Comparison of ENCODE assay signal across 15 cellular contexts in genomic region chr17:50352072-50352692, GRCh38. TPM values are rescaled to one million over a fixed set of nuclear protein-coding genes. Genes with fewer than 3 reads are reported as not detected.
A peak's percentile ranks its signal among the peaks of the same experiment; 100 is the strongest.
DNase-seq lines count a peak whose midpoint lies in the region; ATAC-seq and TF ChIP-seq lines count a peak whose summit lies in the region.
"Had no signal": no experiment of that assay in that cellular context is flagged by ENCODE, and none has a peak within 500 bp of the region (broad histone marks: within the 10 kb centered on the region; RNA-seq: fewer than 3 reads in every experiment).

No MANE protein-coding gene starts in this region.

- no peaks in the 10 kb centered on the region for H3K9me3 Mint-ChIP-seq in WTC11
- H3K9me3 Mint-ChIP-seq: mesothelial cell of epicardium had no signal

- H3K4me3 ChIP-seq in heart right ventricle = no peak overlapping the region
- H3K4me3 ChIP-seq in right atrium auricular region = no peak overlapping the region
- H3K4me3 ChIP-seq: cardiac muscle cell, thoracic aorta had no signal

- H3K36me3 ChIP-seq in heart right ventricle (peaks cover 0 to 49% (median 30%) of the 10 kb centered on the region in 9 donors), right atrium auricular region (peaks cover 43% of the 10 kb centered on the region)

- peaks cover 18% of the 10 kb centered on the region for H3K36me3 Mint-ChIP-seq in WTC11

- POLR2A ChIA-PET in RWPE1 (lab: Yijun Ruan, JAX; ENCODE audit: low non-redundant PET) = interaction anchor here (0.6 kb wide), 1 partner anchor 23 kb away, joined by 3 read pairs; no protein-coding TSS in a partner anchor
- POLR2A ChIA-PET in WTC11 (lab: Charles Lee) = no interaction called here

- H3K9me3 ChIP-seq in heart right ventricle = no peaks in the 10 kb centered on the region
- H3K9me3 ChIP-seq in right atrium auricular region = no peaks in the 10 kb centered on the region
- H3K9me3 ChIP-seq: thoracic aorta had no signal

- H3K27ac ChIP-seq in heart right ventricle = no peak overlapping the region
- H3K27ac ChIP-seq in right atrium auricular region = no peak overlapping the region
- H3K27ac ChIP-seq in RWPE1 = peak overlapping the region; percentile 41
- H3K27ac ChIP-seq: cardiac muscle cell, thoracic aorta had no signal

- H3K4me1 ChIP-seq in heart right ventricle (peaks cover 4 to 33% (median 19%) of the 10 kb centered on the region in 9 donors), right atrium auricular region (peaks cover 0 to 21% of the 10 kb centered on the region in 2 donors)

- ATAC-seq in heart right ventricle (peak in 5 of 8 donors; percentile 2 to 27 (median 10)), left lobe of liver (peak; percentile 50), HG03460 (IDR thresholded peaks at IDR 0.05; ENCODE audit: unreplicated experiment) (no peak), WTC11 (no peak), GM19455 (IDR thresholded peaks at IDR 0.05; ENCODE audit: unreplicated experiment) (no peak)
- ATAC-seq: PC-3, SK-N-SH treated with all-trans-retinoic acid at 6 μM for 48 hours had no signal

- DNase-seq in heart right ventricle (peak in 1 of 2 donors; percentile 39), right atrium auricular region (ENCODE audit: low spot score) (no peak), RWPE1 (ENCODE audit: low spot score) (no peak), left lobe of liver (ENCODE audit: low spot score) (no peak), WTC11 (ENCODE audit: low spot score) (no peak)
- DNase-seq in activated CD4-positive, alpha-beta T cell treated with anti-CD3 and anti-CD28 coated beads for 1 hour = no peak
- DNase-seq: NCI-H1092 treated with DMSO at 0.1 percent for 48 hours, nucleus accumbens, PC-3 had no signal

- TF ChIP-seq CTCF in heart right ventricle (IDR thresholded peaks at IDR 0.05) (no peak), right atrium auricular region (IDR thresholded peaks at IDR 0.05) (no peak), RWPE1 (conservative IDR thresholded peaks at IDR 0.05; ENCODE audit: low read depth) (no peak), WTC11 (IDR thresholded peaks at IDR 0.05) (no peak)

- CTCF ChIA-PET in RWPE1 (lab: Yijun Ruan, JAX) (interaction anchor here (0.5 to 0.8 kb wide), 2 partner anchors 126 to 164 kb away, joined by 3 read pairs; no protein-coding TSS in a partner anchor), WTC11 (lab: Charles Lee) (interaction anchor here (1.6 kb wide), 1 partner anchor 10 kb away, joined by 11 read pairs; no protein-coding TSS in a partner anchor)

- H3K27me3 ChIP-seq in heart right ventricle (no peaks in the 10 kb centered on the region), right atrium auricular region (no peaks in the 10 kb centered on the region)
- H3K27me3 ChIP-seq: cardiac muscle cell had no signal

- H3K4me3 Mint-ChIP-seq in WTC11 = no peak overlapping the region
- H3K4me3 Mint-ChIP-seq: mesothelial cell of epicardium had no signal

- H3K27ac Mint-ChIP-seq in WTC11 = no peak overlapping the region
- H3K27ac Mint-ChIP-seq: mesothelial cell of epicardium had no signal

- intact Hi-C loops in heart right ventricle (cut with DNase I) = loop anchor here in 1 of 10 donors (10.0 kb wide), 1 partner anchor 63 kb away; no protein-coding TSS in a partner anchor

- peaks cover 17% of the 10 kb centered on the region for H3K4me1 Mint-ChIP-seq in WTC11

- H3K27me3 Mint-ChIP-seq in WTC11 (ENCODE audit: low read depth) = no peaks in the 10 kb centered on the region

- WGBS in heart right ventricle, 2 donors = 60 to 67% methylated on average over 6 of the region's 6 CpGs

TF ChIP-seq in WTC11, 78 proteins besides CTCF, POLR2A, EP300 and RAD21 (continues in another document):
- no peak for TF ChIP-seq ZNF138 (CRISPR knock-in tag; conservative IDR thresholded peaks at IDR 0.05)
- TF ChIP-seq PREB (CRISPR knock-in tag; IDR thresholded peaks at IDR 0.05; ENCODE audit: borderline replicate concordance) = no peak
- TF ChIP-seq TP53 (CRISPR knock-in tag; IDR thresholded peaks at IDR 0.05) = no peak
- no peak for TF ChIP-seq SMAD4 (CRISPR knock-in tag; IDR thresholded peaks at IDR 0.05)
- TF ChIP-seq ATF6 (CRISPR knock-in tag; IDR thresholded peaks at IDR 0.05) = no peak
- TF ChIP-seq TCF7 (CRISPR knock-in tag; IDR thresholded peaks at IDR 0.05; ENCODE audit: low read depth) = no peak
- no peak for TF ChIP-seq HMGXB4 (CRISPR knock-in tag; IDR thresholded peaks at IDR 0.05)
- no peak for TF ChIP-seq HMGA2 (CRISPR knock-in tag; IDR thresholded peaks at IDR 0.05)
- TF ChIP-seq NR3C1 (CRISPR knock-in tag; conservative IDR thresholded peaks at IDR 0.05; ENCODE audit: low read depth) = no peak
- TF ChIP-seq STAT6 (CRISPR knock-in tag; conservative IDR thresholded peaks at IDR 0.05; ENCODE audit: low read depth) = no peak

RNA-seq across cellular contexts. Expression of gene XYLT2, which starts 6.3 kb away (rescaled TPM):
- total RNA-seq in heart right ventricle = 10 to 100 TPM; 11.2 to 17.1 (median 11.9) TPM
- 10 to 100 TPM in 1 of 2 donors, 1 to 10 TPM in 1; 8.1 to 14.6 TPM for polyA plus RNA-seq in heart right ventricle
- total RNA-seq in right atrium auricular region = 10 to 100 TPM; 17.1 to 20.6 TPM
- total RNA-seq in left lobe of liver = 10.4 TPM
- total RNA-seq in WTC11 (2021) = 35.7 to 39.7 TPM (median 37.9 TPM) in 3 replicates

RNA-seq across cellular contexts. Expression of gene MRPL27, which starts 20.8 kb away (rescaled TPM):
- total RNA-seq in heart right ventricle (10 to 100 TPM; 54.8 to 90.0 (median 63.0) TPM), right atrium auricular region (10 to 100 TPM; 87.1 to 91.0 TPM), left lobe of liver (38.9 TPM), WTC11 (2021) (66.7 to 80.5 TPM (median 69.8 TPM) in 3 replicates)
- 100 to 1,000 TPM; 241 to 253 TPM for polyA plus RNA-seq in heart right ventricle

RNA-seq across cellular contexts. Expression of gene EME1, which starts 20.8 kb away (rescaled TPM):
- total RNA-seq in heart right ventricle (1 to 10 TPM in 2 of 10 donors, under 1 TPM in 8; 0.25 to 1.8 (median 0.67) TPM), right atrium auricular region (under 1 TPM in 1 of 2 donors, not detected in 1; 0.33 TPM), left lobe of liver (0.13 TPM), WTC11 (2021) (22.8 to 27.1 TPM (median 24.9 TPM) in 3 replicates)
- polyA plus RNA-seq in heart right ventricle = under 1 TPM; 0.20 to 0.51 TPM

RNA-seq across cellular contexts. Expression of gene LRRC59, which starts 45.1 kb away (rescaled TPM):
- total RNA-seq in heart right ventricle (10 to 100 TPM; 19.2 to 48.3 (median 24.7) TPM), right atrium auricular region (10 to 100 TPM; 31.7 to 50.6 TPM), left lobe of liver (47.3 TPM), WTC11 (2021) (89.3 to 108 TPM (median 90.4 TPM) in 3 replicates)
- polyA plus RNA-seq in heart right ventricle = 10 to 100 TPM; 11.4 to 83.1 TPM

Comparison
In these comparisons a context has a peak if more than half of its experiments do, and no peak if none do; other contexts are left out.
1. ATAC-seq: peak in heart right ventricle (5 of 8) and left lobe of liver (single experiment); none in HG03460 (single experiment), WTC11 (single experiment) and GM19455 (single experiment).